Comparison of ENCODE assay signal across 31 cellular contexts in the genomic region with DNA sequence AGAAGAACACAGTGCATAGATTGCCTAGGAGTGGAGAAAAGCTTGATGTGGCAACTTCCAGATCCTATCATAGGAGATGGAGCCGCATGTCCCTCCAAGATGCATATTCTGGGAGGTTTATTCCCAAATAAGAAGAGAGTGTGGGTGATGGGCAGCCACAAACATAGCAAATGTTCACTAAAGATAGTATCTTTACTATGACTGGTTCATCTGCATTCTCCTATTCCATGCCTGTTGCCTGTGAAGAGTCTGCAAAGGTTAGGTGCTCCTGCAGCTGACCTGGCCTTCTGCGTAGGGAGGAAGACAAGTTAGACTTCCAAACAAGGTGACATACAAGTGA. TPM values are rescaled to one million over a fixed set of nuclear protein-coding genes. Genes with fewer than 3 reads are reported as not detected.
A peak's percentile ranks its signal among the peaks of the same experiment; 100 is the strongest.
DNase-seq lines count a peak whose midpoint lies in the region; ATAC-seq and TF ChIP-seq lines count a peak whose summit lies in the region.
"Had no signal": no experiment of that assay in that cellular context is flagged by ENCODE, and none has a peak within 500 bp of the region (broad histone marks: within the 10 kb centered on the region; RNA-seq: fewer than 3 reads in every experiment).

No MANE protein-coding gene starts in this region.

- ATAC-seq in activated T-cell treated with anti-CD3 and anti-CD28 coated beads, Interleukin-2, amount 50 U/mL, for 72 hours (replicated peaks in 1 of 2), result no peak
- ATAC-seq in naive thymus-derived CD4-positive, alpha-beta T cell, result no peak
- ATAC-seq in HG03432 (IDR thresholded peaks at IDR 0.05; ENCODE audit: unreplicated experiment), result no peak
- ATAC-seq: pancreas had no signal

- H3K4me1 Mint-ChIP-seq in activated T-cell treated with anti-CD3 and anti-CD28 coated beads, Interleukin-2, amount 50 U/mL, for 24 hours (ENCODE audit: low read depth), result peaks cover 85% of the 10 kb centered on the region
- peaks cover 90% of the 10 kb centered on the region for H3K4me1 Mint-ChIP-seq in activated T-cell treated with anti-CD3 and anti-CD28 coated beads, Interleukin-2, amount 50 U/mL, for 72 hours (ENCODE audit: low read depth)
- H3K4me1 Mint-ChIP-seq in naive thymus-derived CD4-positive, alpha-beta T cell, result peaks cover 21 to 89% (median 64%) of the 10 kb centered on the region in 7 donors

- H3K27me3 ChIP-seq in ascending aorta (no peaks in the 10 kb centered on the region), tibial artery (no peaks in the 10 kb centered on the region)
- no peaks in the 10 kb centered on the region for H3K27me3 ChIP-seq in naive thymus-derived CD4-positive, alpha-beta T cell (ENCODE audit: control insufficient read depth in 2 of 2, insufficient read depth in 2 of 2, low read length in 2 of 2)
- H3K27me3 ChIP-seq: pancreas, spleen had no signal

- peaks cover 10% of the 10 kb centered on the region for H3K36me3 Mint-ChIP-seq in activated T-cell treated with anti-CD3 and anti-CD28 coated beads, Interleukin-2, amount 50 U/mL, for 24 hours (ENCODE audit: low read depth)
- H3K36me3 Mint-ChIP-seq in activated T-cell treated with anti-CD3 and anti-CD28 coated beads, Interleukin-2, amount 50 U/mL, for 72 hours (ENCODE audit: insufficient read depth in 2 of 2), result no peaks in the 10 kb centered on the region
- H3K36me3 Mint-ChIP-seq in naive thymus-derived CD4-positive, alpha-beta T cell, result no peaks in the 10 kb centered on the region
- H3K36me3 Mint-ChIP-seq: activated naive CD4-positive, alpha-beta T cell treated with anti-CD3 and anti-CD28 coated beads, Interleukin-2, amount 10 ng/mL, durations not matched to agents 7 days and 5 days had no signal

- H3K27ac ChIP-seq in ascending aorta (peak overlapping the region; percentile 83 to 93), tibial artery (peak overlapping the region; percentile 81 to 86)
- H3K27ac ChIP-seq in naive thymus-derived CD4-positive, alpha-beta T cell (ENCODE audit: low read depth, low read length), result no peak overlapping the region
- H3K27ac ChIP-seq: pancreas, spleen, WERI-Rb-1 had no signal

- H3K4me3 ChIP-seq in ascending aorta (no peak overlapping the region), tibial artery (no peak overlapping the region)
- H3K4me3 ChIP-seq in naive thymus-derived CD4-positive, alpha-beta T cell (ENCODE audit: low read length), result no peak overlapping the region
- H3K4me3 ChIP-seq: left ventricle myocardium inferior, pancreas, spleen had no signal

- intact Hi-C loops in ascending aorta (cut with DNase I), result loop anchor here (2.0 to 10.0 kb wide), 2 partner anchors 435 to 555 kb away; partner anchors contain the start of genes REV3L and TRAF3IP2
- intact Hi-C loops in naive thymus-derived CD4-positive, alpha-beta T cell (cut with micrococcal nuclease), result loop anchor here in 1 of 2 donors (5.0 kb wide), 1 partner anchor 1357 kb away; no protein-coding TSS in a partner anchor
- intact Hi-C loops in tibial artery (cut with DNase I; ENCODE audit: low total_unique reads), result no loop called here

- H3K9me3 ChIP-seq in ascending aorta (no peaks in the 10 kb centered on the region), tibial artery (no peaks in the 10 kb centered on the region)
- no peaks in the 10 kb centered on the region for H3K9me3 ChIP-seq in naive thymus-derived CD4-positive, alpha-beta T cell (ENCODE audit: control insufficient read depth in 2 of 3, low read length in 3 of 3)
- H3K9me3 ChIP-seq: left ventricle myocardium inferior, pancreas, spleen had no signal

- TF ChIP-seq CTCF in ascending aorta (IDR thresholded peaks at IDR 0.05) (no peak), tibial artery (IDR thresholded peaks at IDR 0.05) (no peak)

- peak overlapping the region; percentile 34 for H3K27ac Mint-ChIP-seq in activated T-cell treated with anti-CD3 and anti-CD28 coated beads, Interleukin-2, amount 50 U/mL, for 24 hours
- no peak overlapping the region for H3K27ac Mint-ChIP-seq in activated T-cell treated with anti-CD3 and anti-CD28 coated beads, Interleukin-2, amount 50 U/mL, for 72 hours
- peak overlapping the region in 8 of 9 donors; percentile 27 to 85 (median 70) for H3K27ac Mint-ChIP-seq in naive thymus-derived CD4-positive, alpha-beta T cell
- H3K27ac Mint-ChIP-seq: activated CD4-positive, alpha-beta T cell treated with anti-CD3 and anti-CD28 coated beads, Interleukin-2, amount 10 ng/mL, durations not matched to agents 7 days and 5 days; activated naive CD4-positive, alpha-beta T cell treated with anti-CD3 and anti-CD28 coated beads, Interleukin-2, amount 10 ng/mL, durations not matched to agents 7 days and 5 days had no signal

- no peak overlapping the region for H3K4me3 Mint-ChIP-seq in activated T-cell treated with anti-CD3 and anti-CD28 coated beads, Interleukin-2, amount 50 U/mL, for 24 hours
- no peak overlapping the region for H3K4me3 Mint-ChIP-seq in activated T-cell treated with anti-CD3 and anti-CD28 coated beads, Interleukin-2, amount 50 U/mL, for 72 hours
- peak overlapping the region in 1 of 10 donors; percentile 12 for H3K4me3 Mint-ChIP-seq in naive thymus-derived CD4-positive, alpha-beta T cell
- H3K4me3 Mint-ChIP-seq: activated CD4-positive, alpha-beta T cell treated with anti-CD3 and anti-CD28 coated beads, Interleukin-2, amount 10 ng/mL, durations not matched to agents 7 days and 5 days; activated naive CD4-positive, alpha-beta T cell treated with anti-CD3 and anti-CD28 coated beads, Interleukin-2, amount 10 ng/mL, durations not matched to agents 7 days and 5 days had no signal

- CTCF ChIA-PET in naive thymus-derived CD4-positive, alpha-beta T cell (lab: Charles Lee), result interaction anchor here (0.8 to 9.8 kb wide), 6 partner anchors 9 to 330 kb away, joined by 3 to 339 read pairs (median 32); no protein-coding TSS in a partner anchor

- no peaks in the 10 kb centered on the region for H3K27me3 Mint-ChIP-seq in activated T-cell treated with anti-CD3 and anti-CD28 coated beads, Interleukin-2, amount 50 U/mL, for 24 hours
- H3K27me3 Mint-ChIP-seq in activated T-cell treated with anti-CD3 and anti-CD28 coated beads, Interleukin-2, amount 50 U/mL, for 72 hours (ENCODE audit: low read depth), result no peaks in the 10 kb centered on the region
- H3K27me3 Mint-ChIP-seq in naive thymus-derived CD4-positive, alpha-beta T cell, result no peaks in the 10 kb centered on the region
- H3K27me3 Mint-ChIP-seq: activated CD4-positive, alpha-beta T cell treated with anti-CD3 and anti-CD28 coated beads, Interleukin-2, amount 10 ng/mL, durations not matched to agents 7 days and 5 days; CD8-positive, alpha-beta memory T cell had no signal

- no peak for DNase-seq in activated T-cell treated with anti-CD3 and anti-CD28 coated beads, Interleukin-2, amount 50 U/mL, for 24 hours
- no peak for DNase-seq in activated T-cell treated with anti-CD3 and anti-CD28 coated beads, Interleukin-2, amount 50 U/mL, for 72 hours
- DNase-seq in ascending aorta (ENCODE audit: low spot score in 2 of 2) (no peak), tibial artery (no peak), hepatic stellate cell (ENCODE audit: low spot score) (no peak)
- no peak for DNase-seq in naive thymus-derived CD4-positive, alpha-beta T cell
- DNase-seq in activated CD4-positive, alpha-beta T cell treated with anti-CD3 and anti-CD28 coated beads for 48 hours, result no peak
- DNase-seq: 8988T; activated CD4-positive, alpha-beta T cell treated with anti-CD3 and anti-CD28 coated beads, Interleukin-2, amount 10 ng/mL, durations not matched to agents 7 days and 5 days; activated naive CD4-positive, alpha-beta T cell treated with anti-CD3 and anti-CD28 coated beads, Interleukin-2, amount 10 ng/mL, durations not matched to agents 7 days and 5 days; AML-193; CD8-positive, alpha-beta memory T cell; cerebellar nuclear complex; left ventricle myocardium inferior; NCI-H1092; NCI-H1694 treated with DMSO at 0.1 percent for 48 hours; NCI-H524 treated with DMSO at 0.1 percent for 48 hours; NK-92 treated with Interleukin-12 subunit alpha and Interleukin-12 subunit beta, amount 100 ng/mL, for 24 hours; pancreas; retina; Right ventricle myocardium superior; spleen; substantia nigra; T1000; WERI-Rb-1 had no signal

- POLR2A ChIA-PET in naive thymus-derived CD4-positive, alpha-beta T cell (lab: Charles Lee), result interaction anchor here (0.8 to 12.2 kb wide), 4 partner anchors 12 to 172 kb away, joined by 3 to 175 read pairs (median 54); no protein-coding TSS in a partner anchor

- no peaks in the 10 kb centered on the region for H3K9me3 Mint-ChIP-seq in activated T-cell treated with anti-CD3 and anti-CD28 coated beads, Interleukin-2, amount 50 U/mL, for 24 hours
- H3K9me3 Mint-ChIP-seq in activated T-cell treated with anti-CD3 and anti-CD28 coated beads, Interleukin-2, amount 50 U/mL, for 72 hours, result peaks cover 0 to 2% of the 10 kb centered on the region in 2 donors
- no peaks in the 10 kb centered on the region for H3K9me3 Mint-ChIP-seq in naive thymus-derived CD4-positive, alpha-beta T cell
- H3K9me3 Mint-ChIP-seq: activated CD4-positive, alpha-beta T cell treated with anti-CD3 and anti-CD28 coated beads, Interleukin-2, amount 10 ng/mL, durations not matched to agents 7 days and 5 days; activated naive CD4-positive, alpha-beta T cell treated with anti-CD3 and anti-CD28 coated beads, Interleukin-2, amount 10 ng/mL, durations not matched to agents 7 days and 5 days; CD8-positive, alpha-beta memory T cell; nephron had no signal

- H3K4me1 ChIP-seq in ascending aorta (peaks cover 5 to 27% of the 10 kb centered on the region in 2 donors), tibial artery (peaks cover 4 to 57% (median 23%) of the 10 kb centered on the region in 4 donors)
- peaks cover 5 to 54% of the 10 kb centered on the region in 2 donors for H3K4me1 ChIP-seq in naive thymus-derived CD4-positive, alpha-beta T cell (ENCODE audit: control insufficient read depth in 2 of 2, insufficient read depth in 2 of 2, low read length in 2 of 2)

- H3K36me3 ChIP-seq in ascending aorta, result no peaks in the 10 kb centered on the region
- no peaks in the 10 kb centered on the region for H3K36me3 ChIP-seq in naive thymus-derived CD4-positive, alpha-beta T cell (ENCODE audit: control insufficient read depth in 2 of 3, insufficient read depth in 3 of 3, low read length in 3 of 3)
- no peaks in the 10 kb centered on the region for H3K36me3 ChIP-seq in tibial artery
- H3K36me3 ChIP-seq: left ventricle myocardium inferior, pancreas, spleen, WERI-Rb-1 had no signal

RNA-seq across cellular contexts. Expression of gene CCN6, which starts 14.5 kb away (rescaled TPM):
- total RNA-seq in activated T-cell treated with anti-CD3 and anti-CD28 coated beads, Interleukin-2, amount 50 U/mL, for 72 hours, result under 1 TPM; 0.25 to 0.74 TPM
- total RNA-seq in ascending aorta, result not detected
- not detected for total RNA-seq in naive thymus-derived CD4-positive, alpha-beta T cell
- under 1 TPM in 1 of 2 donors, not detected in 1; 0.13 TPM for polyA plus RNA-seq in naive thymus-derived CD4-positive, alpha-beta T cell
- total RNA-seq: activated CD4-positive, alpha-beta T cell treated with anti-CD3 and anti-CD28 coated beads, Interleukin-2, amount 10 ng/mL, durations not matched to agents 7 days and 5 days; CD8-positive, alpha-beta memory T cell; endothelial cell of umbilical vein; glomerular endothelial cell; H1; left ventricle myocardium inferior; pancreas; Right ventricle myocardium superior; spleen; urinary bladder had no signal
- polyA plus RNA-seq: endothelial cell of umbilical vein, H1, pancreas, urinary bladder had no signal

RNA-seq across cellular contexts. Expression of gene TUBE1, which starts 47.9 kb away (rescaled TPM):
- 10 to 100 TPM; 66.4 to 76.6 TPM for total RNA-seq in activated T-cell treated with anti-CD3 and anti-CD28 coated beads, Interleukin-2, amount 50 U/mL, for 72 hours
- 6.0 TPM for total RNA-seq in ascending aorta
- total RNA-seq in naive thymus-derived CD4-positive, alpha-beta T cell, result 10 to 100 TPM; 19.3 to 50.0 (median 35.1) TPM
- 10 to 100 TPM; 13.4 to 16.1 TPM for polyA plus RNA-seq in naive thymus-derived CD4-positive, alpha-beta T cell

RNA-seq across cellular contexts. Expression of gene FAM229B, which starts 48.0 kb away (rescaled TPM):
- 1 to 10 TPM; 3.3 to 6.6 TPM for total RNA-seq in activated T-cell treated with anti-CD3 and anti-CD28 coated beads, Interleukin-2, amount 50 U/mL, for 72 hours
- total RNA-seq in ascending aorta, result 5.5 TPM
- 1 to 10 TPM in 4 of 5 experiments, under 1 TPM in 1; 0.70 to 5.8 (median 2.0) TPM for total RNA-seq in naive thymus-derived CD4-positive, alpha-beta T cell
- polyA plus RNA-seq in naive thymus-derived CD4-positive, alpha-beta T cell, result 10 to 100 TPM; 10.8 to 14.1 TPM
